In genomic region chr1:203054184-203054583, GRCh38 we compare ENCODE assay signal across 25 cellular contexts. TPM values are rescaled to one million over a fixed set of nuclear protein-coding genes. Genes with fewer than 3 reads are reported as not detected.
"Had no signal": no experiment of that assay in that cellular context is flagged by ENCODE, and none has a peak within 500 bp of the region (broad histone marks: within the 10 kb centered on the region; RNA-seq: fewer than 3 reads in every experiment).

No MANE protein-coding gene starts in this region.

- H3K27me3 ChIP-seq: dorsolateral prefrontal cortex, heart left ventricle, pancreas, suprapubic skin, thyroid gland, uterus had no signal

- H3K27ac Mint-ChIP-seq: naive thymus-derived CD8-positive, alpha-beta T cell; progenitor cell of endocrine pancreas; type B pancreatic cell had no signal

- H3K4me2 ChIP-seq: smooth muscle cell had no signal

- H3K36me3 ChIP-seq: pancreas, suprapubic skin, thyroid gland, uterus had no signal

- H3K36me3 Mint-ChIP-seq: naive thymus-derived CD8-positive, alpha-beta T cell; type B pancreatic cell had no signal

- H3K9me3 Mint-ChIP-seq: naive thymus-derived CD8-positive, alpha-beta T cell; neural crest cell; type B pancreatic cell had no signal

- H3K9me3 ChIP-seq: heart left ventricle, pancreas, suprapubic skin, thyroid gland, uterus had no signal

- H3K27ac ChIP-seq: dorsolateral prefrontal cortex, heart left ventricle, pancreas, suprapubic skin, thyroid gland, uterus had no signal

- H3K4me1 ChIP-seq: pancreas, suprapubic skin, thyroid gland, uterus had no signal

- DNase-seq: cortex of kidney; dorsolateral prefrontal cortex; effector CD8-positive, alpha-beta T cell; heart left ventricle; hippocampal formation; islet precursor cell; mammary epithelial cell; naive thymus-derived CD8-positive, alpha-beta T cell; nucleus accumbens; pancreas; right cardiac atrium; stimulated activated CD4-positive, alpha-beta T cell treated with anti-CD3 and anti-CD28 coated beads, Interleukin-2, amount 100 ng/mL, for 48 hours; stimulated activated naive CD4-positive, alpha-beta T cell treated with Interleukin-2 at 50 U/mL for 16 hours; thyroid gland; uterus had no signal

- H3K4me3 ChIP-seq: dorsolateral prefrontal cortex, heart left ventricle, pancreas, smooth muscle cell, suprapubic skin, thyroid gland, uterus had no signal

- H3K4me3 Mint-ChIP-seq: naive thymus-derived CD8-positive, alpha-beta T cell; neural crest cell; type B pancreatic cell had no signal

- ATAC-seq: heart left ventricle; left lobe of liver; naive thymus-derived CD8-positive, alpha-beta T cell; pancreas; right cardiac atrium had no signal

RNA-seq across cellular contexts. Expression of gene MYOG, which starts 31.6 kb away (rescaled TPM):
- total RNA-seq: glomerular endothelial cell; heart left ventricle; left lobe of liver; lower leg skin; mammary epithelial cell; mesenteric fat pad; mononuclear cell; naive thymus-derived CD8-positive, alpha-beta T cell; neural crest cell; pancreas; progenitor cell of endocrine pancreas; right cardiac atrium; smooth muscle cell; suprapubic skin; thyroid gland; uterus had no signal
